13 cellular contexts compared by ENCODE assay signal in the genomic region with DNA sequence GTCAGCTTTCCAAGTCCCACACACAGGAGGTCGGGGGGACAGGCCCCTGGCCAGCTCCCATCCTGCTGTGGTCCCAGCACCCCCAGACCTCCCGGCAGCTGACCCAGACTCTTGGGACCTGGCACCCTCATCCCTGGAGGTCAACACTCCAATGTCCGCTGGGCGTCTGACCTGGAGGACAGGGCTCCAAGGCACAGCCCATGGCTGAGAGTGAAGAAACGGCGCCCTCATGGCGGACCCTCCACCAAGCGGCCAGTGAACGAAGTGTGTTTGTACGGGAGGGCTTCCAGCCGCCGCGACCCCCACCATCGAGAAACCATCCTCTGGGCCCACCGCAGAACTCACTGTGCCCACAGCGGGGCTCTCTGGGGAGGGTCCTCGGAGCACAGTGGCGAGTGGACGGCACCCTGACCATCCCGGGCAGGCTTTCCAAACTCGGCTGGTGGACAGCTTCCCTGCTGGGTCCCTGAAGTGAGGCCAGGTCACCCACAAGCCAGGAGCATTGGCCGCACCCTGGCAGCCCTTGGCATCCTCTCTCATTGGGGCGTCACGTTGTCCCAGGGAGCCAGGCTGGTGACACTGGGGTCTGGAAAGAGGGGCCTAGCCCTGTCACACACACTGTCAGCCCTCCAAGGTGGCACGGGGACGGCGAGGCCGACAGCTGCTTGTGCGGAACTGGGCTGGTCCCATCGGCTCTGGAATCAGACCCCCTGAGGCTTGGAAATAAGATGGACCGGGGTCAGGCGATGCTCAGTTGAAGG. TPM values are rescaled to one million over a fixed set of nuclear protein-coding genes. Genes with fewer than 3 reads are reported as not detected.
DNase-seq lines count a peak whose midpoint lies in the region; ATAC-seq, FAIRE-seq and TF ChIP-seq lines count a peak whose summit lies in the region.
"Had no signal": no experiment of that assay in that cellular context is flagged by ENCODE, and none has a peak within 500 bp of the region (broad histone marks: within the 10 kb centered on the region; RNA-seq: fewer than 3 reads in every experiment).

No MANE protein-coding gene starts in this region.

- H3K56ac ChIP-seq in H1 (replicated peaks; ENCODE audit: insufficient read length, low read depth, low read length), result peak overlapping the region; percentile 69

- no peaks in the 10 kb centered on the region for H3K79me2 ChIP-seq in H1 (ENCODE audit: control insufficient read depth in 1 of 2, insufficient read depth in 2 of 2, low read length in 2 of 2)

- H2BK120ac ChIP-seq in H1 (replicated peaks; ENCODE audit: low read depth, low read length), result peak overlapping the region; percentile 98

- no peak for TF ChIP-seq POLR2A in H1 (IDR thresholded peaks at IDR 0.05; ENCODE audit: control extremely low read depth in 1 of 2, low read depth in 2 of 2, low read length in 2 of 2)

- peak overlapping the region; percentile 72; the same call in 1 of the 2 replicates for H2BK15ac ChIP-seq in H1 (ENCODE audit: low read length)

- WGBS in H1 (ENCODE audit: extremely low coverage in 1 of 2, insufficient coverage in 1 of 2, insufficient read length in 1 of 2, insufficient replicate concordance in 2 of 2, low coverage in 1 of 2, low lambda C conversion rate in 2 of 2, missing lambda C conversion rate in 1 of 2), 2 experiments, result 94% methylated on average over 32 of the region's 32 CpGs; no CpG with 5 or more reads in 1 of the 2 experiments

- peak overlapping the region; percentile 43 for H3K27ac Mint-ChIP-seq in mesothelial cell of epicardium
- H3K27ac Mint-ChIP-seq: CD14-positive monocyte had no signal

- peak overlapping the region; percentile 93; the same call in 1 of the 2 replicates for H2AK5ac ChIP-seq in H1 (ENCODE audit: low read depth, low read length)

- H3K27me3 ChIP-seq in H1 (replicated peaks in 1 of 4; ENCODE audit: control insufficient read depth in 3 of 4, extremely low read depth in 1 of 4, insufficient read depth in 3 of 4, low read length in 3 of 4) (0 out of 7 replicates have a peak, but pooled peaks cover 0 to 2% (median 0%) of the 10 kb centered on the region in 4 experiments), subcutaneous abdominal adipose tissue (ENCODE audit: control insufficient read depth in 5 of 5, insufficient read depth in 4 of 5, low read length in 5 of 5) (no peaks in the 10 kb centered on the region)

- peak overlapping the region; percentile 86; the same call in 1 of the 2 replicates for H2BK20ac ChIP-seq in H1 (ENCODE audit: low read length)

- H3K14ac ChIP-seq in H1 (ENCODE audit: insufficient read length), result no peak overlapping the region

- FAIRE-seq in H1 (lab: Jason Lieb, UNC), result no peak

- H3K4me1 Mint-ChIP-seq in mesothelial cell of epicardium, result peaks cover 4% of the 10 kb centered on the region
- H3K4me1 Mint-ChIP-seq: CD14-positive monocyte had no signal

- TF ChIP-seq EP300 in Ishikawa (IDR thresholded peaks at IDR 0.05; ENCODE audit: borderline replicate concordance) (no peak), H1 (IDR thresholded peaks at IDR 0.05; ENCODE audit: borderline replicate concordance in 1 of 2, low read depth in 2 of 2, low read length in 2 of 2) (no peak)

- no peak overlapping the region for H3K4me2 ChIP-seq in H1 (ENCODE audit: insufficient read depth in 1 of 2, low read depth in 2 of 2, low read length in 2 of 2)

- H4K8ac ChIP-seq in H1 (ENCODE audit: extremely low read depth, insufficient read depth, low read length), result peak overlapping the region; percentile 48; the same call in 1 of the 2 replicates

- H3K9me3 ChIP-seq in H1 (ENCODE audit: insufficient read depth in 2 of 2, low read depth in 1 of 2, low read length in 1 of 2), result peaks cover 0 to 3% of the 10 kb centered on the region in 2 experiments; a peak in 1 of 4 replicates
- H3K9me3 ChIP-seq in subcutaneous abdominal adipose tissue (ENCODE audit: control insufficient read depth in 5 of 5, low read length in 5 of 5), result no peaks in the 10 kb centered on the region

- H3K4me1 ChIP-seq in H1 (replicated peaks in 1 of 4; ENCODE audit: control insufficient read depth in 3 of 4, insufficient read depth in 4 of 4, low read length in 3 of 4) (peaks cover 0 to 22% (median 7%) of the 10 kb centered on the region in 4 experiments; a peak in 6 of 7 replicates), subcutaneous abdominal adipose tissue (ENCODE audit: control insufficient read depth in 5 of 5, insufficient read depth in 5 of 5, low read length in 5 of 5) (peaks cover 8 to 32% (median 24%) of the 10 kb centered on the region in 5 donors)

- no peak overlapping the region for H3K27ac ChIP-seq in H1 (ENCODE audit: low read depth, low read length)
- H3K27ac ChIP-seq in subcutaneous abdominal adipose tissue (ENCODE audit: low read depth, low read length), result peak overlapping the region; percentile 70

- no peaks in the 10 kb centered on the region for H3K36me3 ChIP-seq in H1 (ENCODE audit: control insufficient read depth in 2 of 4, insufficient read depth in 4 of 4, low read length in 3 of 4)
- no peaks in the 10 kb centered on the region for H3K36me3 ChIP-seq in subcutaneous abdominal adipose tissue (ENCODE audit: control insufficient read depth in 5 of 5, insufficient read depth in 5 of 5, low read length in 5 of 5)

- H3K36me3 Mint-ChIP-seq in mesothelial cell of epicardium, result no peaks in the 10 kb centered on the region
- H3K36me3 Mint-ChIP-seq: CD14-positive monocyte had no signal

- peak overlapping the region; percentile 43 for H3K18ac ChIP-seq in H1 (ENCODE audit: extremely low read depth, low read length)

- no peaks in the 10 kb centered on the region for H4K20me1 ChIP-seq in H1 (replicated peaks in 1 of 2; ENCODE audit: control insufficient read depth in 1 of 2, insufficient read depth in 2 of 2, low read length in 2 of 2)

- peak overlapping the region; percentile 100 for H4K91ac ChIP-seq in H1 (replicated peaks; ENCODE audit: insufficient read length, low read length)

- H3K4me3 Mint-ChIP-seq in mesothelial cell of epicardium, result no peak overlapping the region
- H3K4me3 Mint-ChIP-seq: CD14-positive monocyte had no signal

- no peak for ATAC-seq in HG03342 (IDR thresholded peaks at IDR 0.05; ENCODE audit: unreplicated experiment)

- H3K27me3 Mint-ChIP-seq in mesothelial cell of epicardium (ENCODE audit: low read depth), result peaks cover 5% of the 10 kb centered on the region

- DNase-seq in H1 (ENCODE audit: low read depth in 1 of 2, low spot score in 2 of 2) (peak in 1 of 2 experiments; percentile 36), mesothelial cell of epicardium (ENCODE audit: low spot score in 2 of 2, unreplicated experiment in 2 of 2) (peak in 1 of 2 experiments; percentile 12), hepatic stellate cell (ENCODE audit: low spot score) (no peak), middle frontal gyrus (ENCODE audit: extremely low spot score, low spot score) (no peak), AML-193 (lab: John Stamatoyannopoulos, UW) (no peak)
- DNase-seq: activated CD4-positive, alpha-beta T cell treated with anti-CD3 and anti-CD28 coated beads, Interleukin-2, amount 50 U/mL, for 4 hours; activated naive CD4-positive, alpha-beta T cell treated with anti-CD3 and anti-CD28 coated beads, Interleukin-2, amount 50 U/mL, for 16 hours; GF-D8; NCI-H1048 had no signal

- H3K4me3 ChIP-seq in H1 (ENCODE audit: extremely low read depth in 1 of 4, insufficient read depth in 2 of 4, low read depth in 3 of 4, low read length in 4 of 4) (no peak overlapping the region), subcutaneous abdominal adipose tissue (ENCODE audit: low read depth in 1 of 5, low read length in 5 of 5) (no peak overlapping the region)

- H2AFZ ChIP-seq in H1 (ENCODE audit: low read length), result no peak overlapping the region

- H3K4ac ChIP-seq in H1 (replicated peaks; ENCODE audit: insufficient read length, low read depth, low read length), result peak overlapping the region; percentile 97

- CTCF ChIA-PET in H1 (lab: Charles Lee; ENCODE audit: partially characterized antibody), result interaction anchor here (0.5 kb wide), 1 partner anchor 98 kb away, joined by 4 read pairs; no protein-coding TSS in a partner anchor

- peak overlapping the region; percentile 66 for H3K23ac ChIP-seq in H1 (ENCODE audit: insufficient read length)

- no peak for TF ChIP-seq CTCF in H1 (IDR thresholded peaks at IDR 0.05; ENCODE audit: control extremely low read depth in 1 of 3, insufficient read depth in 1 of 3, low read depth in 1 of 3, low read length in 3 of 3)
- TF ChIP-seq CTCF in mesothelial cell of epicardium (IDR thresholded peaks at IDR 0.05; ENCODE audit: unreplicated experiment), result no peak

- no peaks in the 10 kb centered on the region for H3K79me1 ChIP-seq in H1 (ENCODE audit: low read depth, low read length)

- H2BK12ac ChIP-seq in H1 (ENCODE audit: low read depth, low read length), result peak overlapping the region; percentile 92; the same call in 1 of the 2 replicates

- peaks cover 10% of the 10 kb centered on the region; the same call in 1 of the 2 replicates for H3K23me2 ChIP-seq in H1 (ENCODE audit: low read depth, low read length)

- H4K5ac ChIP-seq in H1 (ENCODE audit: insufficient read length, low read depth, low read length), result no peak overlapping the region

- TF ChIP-seq RAD21 in Ishikawa (IDR thresholded peaks at IDR 0.05; ENCODE audit: low read depth) (no peak), H1 (IDR thresholded peaks at IDR 0.05 in 1 of 2, conservative IDR thresholded peaks at IDR 0.05 in 1 of 2; ENCODE audit: low read depth in 2 of 2, low read length in 2 of 2) (no peak)

- no peak overlapping the region for H3K9ac ChIP-seq in H1 (replicated peaks in 1 of 4; ENCODE audit: extremely low read depth in 1 of 4, low read depth in 3 of 4, low read length in 3 of 4)
- no peak overlapping the region for H3K9ac ChIP-seq in subcutaneous abdominal adipose tissue (ENCODE audit: low read length in 5 of 5)

- POLR2A ChIA-PET in H1 (lab: Charles Lee; ENCODE audit: partially characterized antibody), result interaction anchor here (0.8 kb wide), 1 partner anchor 46 kb away, joined by 3 read pairs; no protein-coding TSS in a partner anchor

- H2BK5ac ChIP-seq in H1 (ENCODE audit: low read depth, low read length), result peak overlapping the region; percentile 90; the same call in 1 of the 2 replicates

- H3K9me3 Mint-ChIP-seq in mesothelial cell of epicardium, result no peaks in the 10 kb centered on the region

TF ChIP-seq in Ishikawa, 13 proteins besides CTCF, POLR2A, EP300 and RAD21 (continues in another document):
- peak; percentile 99 for TF ChIP-seq ZBTB7A (IDR thresholded peaks at IDR 0.05; ENCODE audit: low read depth)

TF ChIP-seq in H1, 55 proteins besides CTCF, POLR2A, EP300 and RAD21 (continues in another document):
- TF ChIP-seq JUN (IDR thresholded peaks at IDR 0.05; ENCODE audit: low read depth, low read length), result no peak

RNA-seq across cellular contexts. Expression of gene COL6A2, which starts 47.8 kb away (rescaled TPM):
- 60.6 and 62.7 TPM in 2 replicates for total RNA-seq in H1 (2021; fragmentation: NEBNext Ultra II Directional; extraction: Animal tissue kit (Norgen Biotek cat#: 25700))
- polyA plus RNA-seq in H1 (2011; rRNA removed), result 60.1 and 79.2 TPM in 2 replicates
- polyA plus RNA-seq in H1 (2011; cell fraction: cytosol; rRNA removed), result 60.4 TPM
- 219 TPM for polyA plus RNA-seq in H1 (2011; cell fraction: nucleus; rRNA removed)
- 38.8 to 78.4 TPM (median 69.6 TPM) in 4 replicates for polyA plus RNA-seq in H1 (2012, experiment 1 of 2)
- polyA plus RNA-seq in H1 (2012, experiment 2 of 2), result 41.6 TPM
- 99.7 TPM for polyA plus RNA-seq in H1 (2013, experiment 1 of 2)
- 84.9 TPM for polyA plus RNA-seq in H1 (2013, experiment 2 of 2)
- 14.9 and 16.7 TPM in 2 replicates for polyA minus RNA-seq in H1 (2011; rRNA and poly(A)+ RNA removed)
- polyA minus RNA-seq in H1 (2011; cell fraction: cytosol; rRNA and poly(A)+ RNA removed), result 30.5 TPM
- 40.6 TPM for polyA minus RNA-seq in H1 (2011; cell fraction: nucleus; rRNA and poly(A)+ RNA removed)
- total RNA-seq in mesothelial cell of epicardium, result 846 to 986 TPM (median 933 TPM) in 3 replicates
- polyA plus RNA-seq: CD14-positive monocyte had no signal

Comparison
In these comparisons a context has a peak if more than half of its experiments do, and no peak if none do; other contexts are left out.
1. RNA of gene COL6A2, which starts 47.8 kb away (total RNA-seq): 846 to 986 TPM in mesothelial cell of epicardium; 60.6 to 62.7 TPM in H1; every median in the first group is over 10 times any median in the second.